27 cellular contexts compared by ENCODE assay signal in the genomic region with DNA sequence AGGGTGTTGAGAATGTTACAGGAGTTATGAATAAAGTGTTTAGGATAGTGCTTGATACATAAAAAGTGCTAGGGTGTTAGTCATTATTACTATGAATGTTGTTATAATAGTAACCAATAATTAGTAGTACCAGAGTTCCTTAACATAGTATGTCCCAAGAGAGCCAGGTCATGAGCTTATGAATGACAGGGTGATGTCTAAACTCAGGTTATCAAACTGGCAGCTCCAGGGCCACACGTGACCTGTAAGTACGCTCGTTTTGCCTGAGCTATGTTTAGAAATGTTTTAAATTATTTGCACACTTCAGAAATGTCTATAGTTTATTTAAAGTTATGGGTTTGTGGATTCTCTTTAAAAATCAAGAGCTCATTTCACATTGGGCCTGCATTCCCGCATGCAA. TPM values are rescaled to one million over a fixed set of nuclear protein-coding genes. Genes with fewer than 3 reads are reported as not detected.
"Had no signal": no experiment of that assay in that cellular context is flagged by ENCODE, and none has a peak within 500 bp of the region (broad histone marks: within the 10 kb centered on the region; RNA-seq: fewer than 3 reads in every experiment).

No MANE protein-coding gene starts in this region.

- H3K79me2 ChIP-seq: hepatocyte had no signal

- H3K27ac ChIP-seq: coronary artery, esophagus muscularis mucosa, hepatocyte, pancreas, suprapubic skin, transverse colon, upper lobe of right lung, uterus had no signal

- H3K4me1 ChIP-seq: esophagus muscularis mucosa, suprapubic skin, transverse colon, upper lobe of right lung, uterus had no signal

- H3K4me3 ChIP-seq: coronary artery, esophagus muscularis mucosa, hepatocyte, lung, pancreas, smooth muscle cell, suprapubic skin, transverse colon, upper lobe of right lung, uterus had no signal

- H3K4me2 ChIP-seq: hepatocyte, smooth muscle cell had no signal

- DNase-seq: dermis blood vessel endothelial cell; effector memory CD4-positive, alpha-beta T cell; foreskin melanocyte; left colon; natural killer cell; pancreas; retina; stimulated activated CD4-positive, alpha-beta T cell treated with anti-CD3 and anti-CD28 coated beads, Interleukin-12 subunit alpha, Interleukin-12 subunit beta, amount 100 ng/mL, for 4 hours; stimulated activated CD4-positive, alpha-beta T cell treated with anti-CD3 and anti-CD28 coated beads, Interleukin-1b, Interleukin-23, amount 100 ng/mL, for 48 hours; stimulated activated CD4-positive, alpha-beta T cell treated with anti-CD3 and anti-CD28 coated beads, Interleukin-4, amount 100 ng/mL, for 1 hour; stimulated activated CD8-positive, alpha-beta memory T cell treated with anti-CD3 and anti-CD28 coated beads, Interleukin-4, amount 100 ng/mL, for 48 hours; stimulated activated naive CD4-positive, alpha-beta T cell; stimulated activated naive CD8-positive, alpha-beta T cell treated with anti-CD3 and anti-CD28 coated beads, Interleukin-15, amount 100 ng/mL, for 72 hours; transverse colon; upper lobe of right lung; uterus had no signal

- H3K36me3 ChIP-seq: esophagus muscularis mucosa, pancreas, suprapubic skin, transverse colon, upper lobe of right lung, uterus had no signal

- ATAC-seq: left colon; natural killer cell; pancreas; sciatic nerve; stimulated activated naive CD8-positive, alpha-beta T cell treated with anti-CD3 and anti-CD28 coated beads, Interleukin-15, amount 100 ng/mL, for 72 hours; upper lobe of right lung had no signal

- H3K27me3 ChIP-seq: esophagus muscularis mucosa, hepatocyte, pancreas, suprapubic skin, transverse colon, upper lobe of right lung, uterus had no signal

- H2AFZ ChIP-seq: hepatocyte had no signal

- H3K9me3 ChIP-seq: esophagus muscularis mucosa, pancreas, suprapubic skin, transverse colon, upper lobe of right lung, uterus had no signal

- FAIRE-seq: endothelial cell of umbilical vein, islet of Langerhans, pancreas had no signal

RNA-seq across cellular contexts. Expression of a gene that starts 14.1 kb away (rescaled TPM):
- total RNA-seq: fibroblast of lung, pulmonary artery endothelial cell had no signal
